14 cellular contexts compared by ENCODE assay signal in genomic region chr21:29303301-29303700, GRCh38. TPM values are rescaled to one million over a fixed set of nuclear protein-coding genes. Genes with fewer than 3 reads are reported as not detected.
DNase-seq lines count a peak whose midpoint lies in the region; ATAC-seq and TF ChIP-seq lines count a peak whose summit lies in the region.
"Had no signal": no experiment of that assay in that cellular context is flagged by ENCODE, and none has a peak within 500 bp of the region (broad histone marks: within the 10 kb centered on the region; RNA-seq: fewer than 3 reads in every experiment).

No MANE protein-coding gene starts in this region.

- H3K36me3 ChIP-seq in PC-3 (ENCODE audit: low read depth, low read length) (peaks cover 4% of the 10 kb centered on the region; the same call in 1 of the 2 replicates), esophagus muscularis mucosa (no peaks in the 10 kb centered on the region), sigmoid colon (no peaks in the 10 kb centered on the region)
- H3K36me3 ChIP-seq: uterus had no signal

- 44% methylated on average over 2 of the region's 2 CpGs for WGBS in esophagus muscularis mucosa
- WGBS in sigmoid colon, 2 donors = 41 to 50% methylated on average over 2 of the region's 2 CpGs

- intact Hi-C loops in Calu3 (cut with micrococcal nuclease; ENCODE audit: unreplicated experiment) = loop anchor here (5.0 kb wide), 2 partner anchors 34 to 211 kb away; no protein-coding TSS in a partner anchor
- intact Hi-C loops in PC-3 (cut with micrococcal nuclease) = loop anchor here (1.0 to 2.0 kb wide), 2 partner anchors 31 to 40 kb away; no protein-coding TSS in a partner anchor
- intact Hi-C loops in esophagus muscularis mucosa (cut with DNase I) = no loop called here
- intact Hi-C loops in sigmoid colon (cut with DNase I) = loop anchor here (5.0 kb wide), 2 partner anchors 121 to 231 kb away; partner anchors contain the start of gene CCT8

- TF ChIP-seq CTCF in Calu3 (IDR thresholded peaks at IDR 0.05; ENCODE audit: unreplicated experiment) (no peak), PC-3 (conservative IDR thresholded peaks at IDR 0.05; ENCODE audit: low read depth, low read length) (no peak), esophagus muscularis mucosa (IDR thresholded peaks at IDR 0.05) (no peak), sigmoid colon (IDR thresholded peaks at IDR 0.05) (no peak)

- H2AFZ ChIP-seq in PC-3 (ENCODE audit: low read length) = no peak overlapping the region

- no TSS peak for BruUV-seq in Calu3 (replicated peaks; lab: Mats Ljungman, UMichigan)
- no TSS peak for BruUV-seq in PC-3 (replicated peaks; lab: Mats Ljungman, UMichigan)

- no peak overlapping the region for H3K27ac Mint-ChIP-seq in Calu3 (ENCODE audit: unreplicated experiment)

- peaks cover 20% of the 10 kb centered on the region for H3K4me1 Mint-ChIP-seq in Calu3 (ENCODE audit: low read depth, unreplicated experiment)

- no peak overlapping the region for H3K9ac ChIP-seq in PC-3 (ENCODE audit: low read length)
- H3K9ac ChIP-seq: BLaER1 had no signal

- no peaks in the 10 kb centered on the region for H3K27me3 Mint-ChIP-seq in Calu3 (ENCODE audit: unreplicated experiment)

- CTCF ChIA-PET in Calu3 (lab: Charles Lee) (interaction anchor here (1.2 kb wide), 1 partner anchor 43 kb away, joined by 3 read pairs; no protein-coding TSS in a partner anchor), PC-3 (lab: Charles Lee) (no interaction called here)

- POLR2A ChIA-PET in PC-3 (lab: Charles Lee; ENCODE audit: unreplicated experiment) = interaction anchor here (0.6 kb wide), 2 partner anchors 37 to 98 kb away, joined by 3 to 4 read pairs; no protein-coding TSS in a partner anchor

- H3K9me2 ChIP-seq in PC-3 (replicated peaks; ENCODE audit: low read length) = no peaks in the 10 kb centered on the region

- H3K27me3 ChIP-seq in PC-3 (ENCODE audit: low read length) (no peaks in the 10 kb centered on the region), esophagus muscularis mucosa (no peaks in the 10 kb centered on the region), sigmoid colon (no peaks in the 10 kb centered on the region)
- H3K27me3 ChIP-seq: BLaER1, uterus had no signal

- peaks cover 41% of the 10 kb centered on the region for H3K36me3 Mint-ChIP-seq in Calu3 (ENCODE audit: insufficient read depth, unreplicated experiment)

- H3K4me2 ChIP-seq in PC-3 (ENCODE audit: low read length) = peak overlapping the region; percentile 92; the same call in 1 of the 2 replicates

- no peak overlapping the region for H3K27ac ChIP-seq in PC-3 (ENCODE audit: low read length)
- H3K27ac ChIP-seq in esophagus muscularis mucosa (replicated peaks in 1 of 4) = peak overlapping the region; percentile 25 to 98 (median 96)
- peak overlapping the region; percentile 52 to 97 (median 90) for H3K27ac ChIP-seq in sigmoid colon
- H3K27ac ChIP-seq: BLaER1, uterus had no signal

- DNase-seq in Calu3 = no peak
- DNase-seq in PC-3 = no peak
- no peak for DNase-seq in esophagus muscularis mucosa (ENCODE audit: extremely low spot score)
- no peak for DNase-seq in sigmoid colon
- DNase-seq in epidermal melanocyte (ENCODE audit: insufficient read length, low spot score) = no peak
- no peak for DNase-seq in NCI-H2171 (lab: John Stamatoyannopoulos, UW)
- DNase-seq: activated CD4-positive, alpha-beta T cell treated with anti-CD3 and anti-CD28 coated beads for 4 hours; activated T-cell treated with anti-CD3 and anti-CD28 coated beads, Interleukin-2, amount 50 U/mL, for 72 hours; foreskin fibroblast; NCI-H1417; uterus had no signal

- H3K4me1 ChIP-seq in PC-3 (ENCODE audit: insufficient read depth, low read length) = peaks cover 36% of the 10 kb centered on the region
- peaks cover 64 to 89% (median 86%) of the 10 kb centered on the region in 4 donors for H3K4me1 ChIP-seq in esophagus muscularis mucosa
- peaks cover 0 to 88% (median 78%) of the 10 kb centered on the region in 4 donors for H3K4me1 ChIP-seq in sigmoid colon

- no peaks in the 10 kb centered on the region for H3K9me3 ChIP-seq in PC-3 (ENCODE audit: low read length)
- H3K9me3 ChIP-seq in esophagus muscularis mucosa = no peaks in the 10 kb centered on the region
- H3K9me3 ChIP-seq in sigmoid colon = no peaks in the 10 kb centered on the region
- H3K9me3 ChIP-seq: BLaER1, uterus had no signal

- no peak for ATAC-seq in PC-3
- ATAC-seq in HG02571 (IDR thresholded peaks at IDR 0.05; ENCODE audit: unreplicated experiment) = no peak
- no peak for ATAC-seq in HG03108 (IDR thresholded peaks at IDR 0.05; ENCODE audit: unreplicated experiment)
- ATAC-seq: activated T-cell treated with anti-CD3 and anti-CD28 coated beads, Interleukin-2, amount 50 U/mL, for 72 hours had no signal

- TF ChIP-seq POLR2A in esophagus muscularis mucosa (IDR thresholded peaks at IDR 0.05; ENCODE audit: low read depth) (no peak), sigmoid colon (IDR thresholded peaks at IDR 0.05) (no peak)

- H3F3A ChIP-seq in PC-3 (ENCODE audit: low read length, unreplicated experiment) = no peaks in the 10 kb centered on the region

- H3K4me3 ChIP-seq in PC-3 (ENCODE audit: low read length) (no peak overlapping the region), esophagus muscularis mucosa (peak overlapping the region in 1 of 4 donors; percentile 2), sigmoid colon (peak overlapping the region in 1 of 4 donors; percentile 96)
- H3K4me3 ChIP-seq: BLaER1, uterus had no signal

- no peaks in the 10 kb centered on the region for H3K9me3 Mint-ChIP-seq in Calu3 (ENCODE audit: low read depth, unreplicated experiment)
- H3K9me3 Mint-ChIP-seq: activated T-cell treated with anti-CD3 and anti-CD28 coated beads, Interleukin-2, amount 50 U/mL, for 72 hours had no signal

- H4K20me1 ChIP-seq in PC-3 (ENCODE audit: low read length) = peaks cover 58% of the 10 kb centered on the region

- peak overlapping the region; percentile 94 for H3K4me3 Mint-ChIP-seq in Calu3 (ENCODE audit: low read depth, unreplicated experiment)

- TF ChIP-seq EP300 in esophagus muscularis mucosa (IDR thresholded peaks at IDR 0.05) (no peak), sigmoid colon (IDR thresholded peaks at IDR 0.05) (no peak)

- peaks cover 91% of the 10 kb centered on the region for H3K79me2 ChIP-seq in PC-3 (ENCODE audit: low read length)

RNA-seq across cellular contexts. Expression of gene BACH1, which starts 4.6 kb away (rescaled TPM):
- total RNA-seq in Calu3 (2022) (78.8 and 80.2 TPM in 2 replicates), PC-3 (2014; rRNA removed) (17.2 and 21.1 TPM in 2 replicates), esophagus muscularis mucosa (10 to 100 TPM; 43.8 to 86.3 (median 50.9) TPM), sigmoid colon (10 to 100 TPM; 47.1 to 89.6 (median 85.0) TPM)
- 10 to 100 TPM in 2 of 3 donors, 1 to 10 TPM in 1; 8.4 to 16.6 (median 10.1) TPM for polyA plus RNA-seq in sigmoid colon
